In genomic region chr13:98576215-98576945, GRCh38 we compare ENCODE assay signal across 8 cellular contexts. TPM values are rescaled to one million over a fixed set of nuclear protein-coding genes. Genes with fewer than 3 reads are reported as not detected.
A peak's percentile ranks its signal among the peaks of the same experiment; 100 is the strongest.
DNase-seq lines count a peak whose midpoint lies in the region; ATAC-seq and TF ChIP-seq lines count a peak whose summit lies in the region.

No MANE protein-coding gene starts in this region.

- H3K9ac ChIP-seq in subcutaneous abdominal adipose tissue (ENCODE audit: low read length in 5 of 5), result peak overlapping the region in 4 of 5 donors; percentile 72 to 83 (median 77)

- intact Hi-C loops in CD4-positive, alpha-beta T cell (cut with DNase I, micrococcal nuclease), result loop anchor here (2.0 to 5.0 kb wide), 4 partner anchors 34 to 599 kb away; no protein-coding TSS in a partner anchor
- intact Hi-C loops in lower lobe of right lung (cut with DNase I), result loop anchor here (10.0 kb wide), 1 partner anchor 102 kb away; no protein-coding TSS in a partner anchor

- no peaks in the 10 kb centered on the region for H3K27me3 ChIP-seq in CD4-positive, alpha-beta T cell (ENCODE audit: control insufficient read depth, insufficient read depth, low read length)
- H3K27me3 ChIP-seq in lower lobe of right lung (ENCODE audit: low read depth), result no peaks in the 10 kb centered on the region
- no peaks in the 10 kb centered on the region for H3K27me3 ChIP-seq in subcutaneous abdominal adipose tissue (ENCODE audit: control insufficient read depth in 5 of 5, insufficient read depth in 4 of 5, low read length in 5 of 5)

- ATAC-seq in CD4-positive, alpha-beta T cell (ENCODE audit: poor library complexity), result peak; percentile 32
- ATAC-seq in GM19452 (IDR thresholded peaks at IDR 0.05; ENCODE audit: unreplicated experiment), result peak; percentile 35
- peak; percentile 14 for ATAC-seq in HG03469 (IDR thresholded peaks at IDR 0.05; ENCODE audit: unreplicated experiment)
- ATAC-seq in lower lobe of right lung, result peak; percentile 75 to 78

- no peaks in the 10 kb centered on the region for H3K9me3 Mint-ChIP-seq in CD4-positive, alpha-beta T cell

- no peaks in the 10 kb centered on the region for H3K36me3 ChIP-seq in lower lobe of right lung
- H3K36me3 ChIP-seq in subcutaneous abdominal adipose tissue (ENCODE audit: control insufficient read depth in 5 of 5, insufficient read depth in 5 of 5, low read length in 5 of 5), result no peaks in the 10 kb centered on the region

- H3K27ac Mint-ChIP-seq in CD4-positive, alpha-beta T cell, result peak overlapping the region; percentile 93

- CTCF ChIA-PET in CD4-positive, alpha-beta T cell (lab: Charles Lee), result no interaction called here

- POLR2A ChIA-PET in CD4-positive, alpha-beta T cell (lab: Charles Lee), result interaction anchor here (1.4 to 3.3 kb wide), 8 partner anchors 9 to 1143 kb away, joined by 3 to 42 read pairs (median 6); no protein-coding TSS in a partner anchor

- no peaks in the 10 kb centered on the region for H3K9me3 ChIP-seq in CD4-positive, alpha-beta T cell (ENCODE audit: control insufficient read depth, low read length)
- H3K9me3 ChIP-seq in lower lobe of right lung, result no peaks in the 10 kb centered on the region
- H3K9me3 ChIP-seq in subcutaneous abdominal adipose tissue (ENCODE audit: control insufficient read depth in 5 of 5, low read length in 5 of 5), result no peaks in the 10 kb centered on the region

- H3K27me3 Mint-ChIP-seq in CD4-positive, alpha-beta T cell, result no peaks in the 10 kb centered on the region

- H3K36me3 Mint-ChIP-seq in CD4-positive, alpha-beta T cell (ENCODE audit: low read depth), result peaks cover 9% of the 10 kb centered on the region

- H3K4me3 ChIP-seq in WI38 (ENCODE audit: low read depth, low read length), result peak overlapping the region; percentile 72
- peak overlapping the region; percentile 84 for H3K4me3 ChIP-seq in lower lobe of right lung
- H3K4me3 ChIP-seq in subcutaneous abdominal adipose tissue (ENCODE audit: low read depth in 1 of 5, low read length in 5 of 5), result peak overlapping the region; percentile 78 to 90 (median 84)

- H3K4me3 Mint-ChIP-seq in CD4-positive, alpha-beta T cell, result peak overlapping the region; percentile 97

- H3K4me1 Mint-ChIP-seq in CD4-positive, alpha-beta T cell (ENCODE audit: low read depth), result peaks cover 57% of the 10 kb centered on the region

- TF ChIP-seq CTCF in CD4-positive, alpha-beta T cell (IDR thresholded peaks at IDR 0.05), result no peak
- no peak for TF ChIP-seq CTCF in WI38 (IDR thresholded peaks at IDR 0.05; ENCODE audit: low read depth, low read length)
- TF ChIP-seq CTCF in lower lobe of right lung (IDR thresholded peaks at IDR 0.05), result no peak

- peaks cover 54% of the 10 kb centered on the region for H3K4me1 ChIP-seq in lower lobe of right lung
- peaks cover 13 to 44% (median 41%) of the 10 kb centered on the region in 5 donors for H3K4me1 ChIP-seq in subcutaneous abdominal adipose tissue (ENCODE audit: control insufficient read depth in 5 of 5, insufficient read depth in 5 of 5, low read length in 5 of 5)

- peak in 7 of 10 experiments; percentile 26 to 58 (median 43) for DNase-seq in CD4-positive, alpha-beta T cell
- peak; percentile 55 for DNase-seq in dermis blood vessel endothelial cell
- peak; percentile 73 for DNase-seq in lower lobe of right lung
- no peak for DNase-seq in KG1 (lab: John Stamatoyannopoulos, UW)

- H3K27ac ChIP-seq in CD4-positive, alpha-beta T cell (ENCODE audit: low read depth, low read length), result peak overlapping the region; percentile 82
- H3K27ac ChIP-seq in lower lobe of right lung (peak overlapping the region; percentile 96), subcutaneous abdominal adipose tissue (ENCODE audit: low read depth, low read length) (peak overlapping the region; percentile 84)

RNA-seq across cellular contexts. Expression of gene STK24, which starts 0.5 kb away (rescaled TPM):
- total RNA-seq in CD4-positive, alpha-beta T cell, result 10 to 100 TPM; 82.3 to 85.2 TPM
- 40.8 and 69.6 TPM in 2 replicates for total RNA-seq in dermis blood vessel endothelial cell
- 94.5 TPM for total RNA-seq in lower lobe of right lung

Comparison
In these comparisons a context has a peak if more than half of its experiments do, and no peak if none do; other contexts are left out.
1. ATAC-seq: peak in every context shown above with its lines; median percentile 76 in lower lobe of right lung; 35 in GM19452; 32 in CD4-positive, alpha-beta T cell; 14 in HG03469.